Comparison of ENCODE assay signal across 17 cellular contexts in genomic region chr1:29642519-29642918, GRCh38.
"Had no signal": no experiment of that assay in that cellular context is flagged by ENCODE, and none has a peak within 500 bp of the region (broad histone marks: within the 10 kb centered on the region; RNA-seq: fewer than 3 reads in every experiment).

No MANE protein-coding gene starts in this region.

- H3K4me3 Mint-ChIP-seq: dendritic cell treated with granulocyte-macrophage colony-stimulating factor and Interleukin-4, amounts not matched to agents 40 ng/mL and 50 ng/mL, for 4 days; effector memory CD8-positive, alpha-beta T cell; immature natural killer cell; memory B cell; nephron progenitor cell had no signal

- H3K27me3 ChIP-seq: foreskin keratinocyte, right atrium auricular region, transverse colon had no signal

- DNase-seq: effector memory CD8-positive, alpha-beta T cell; foreskin keratinocyte; immature natural killer cell; left ventricle myocardium inferior; lower lobe of right lung; midbrain; nephron progenitor cell; small intestine; stimulated activated CD4-positive, alpha-beta T cell treated with anti-CD3 and anti-CD28 coated beads, Interleukin-12 subunit alpha, Interleukin-12 subunit beta, amount 100 ng/mL, for 4 hours; stimulated activated naive CD4-positive, alpha-beta T cell; stomach; substantia nigra; transverse colon had no signal

- ATAC-seq: effector memory CD8-positive, alpha-beta T cell; foreskin keratinocyte; lower lobe of right lung had no signal

- H3K36me3 Mint-ChIP-seq: immature natural killer cell, memory B cell had no signal

- H3K27ac Mint-ChIP-seq: dendritic cell treated with granulocyte-macrophage colony-stimulating factor and Interleukin-4, amounts not matched to agents 40 ng/mL and 50 ng/mL, for 4 days; effector memory CD8-positive, alpha-beta T cell; immature natural killer cell; memory B cell; nephron progenitor cell had no signal

- H3K4me1 Mint-ChIP-seq: immature natural killer cell, memory B cell, nephron progenitor cell had no signal

- H3K9me3 Mint-ChIP-seq: dendritic cell treated with granulocyte-macrophage colony-stimulating factor and Interleukin-4, amounts not matched to agents 40 ng/mL and 50 ng/mL, for 4 days; effector memory CD8-positive, alpha-beta T cell; immature natural killer cell; memory B cell; nephron progenitor cell had no signal

- H3K4me3 ChIP-seq: left ventricle myocardium inferior, lower lobe of right lung, right atrium auricular region, stomach, thoracic aorta, transverse colon had no signal

- H3K9me3 ChIP-seq: left ventricle myocardium inferior, lower lobe of right lung, right atrium auricular region, stomach, thoracic aorta, transverse colon had no signal

- H3K4me1 ChIP-seq: left ventricle myocardium inferior, lower lobe of right lung, right atrium auricular region, stomach, transverse colon had no signal

- H3K27ac ChIP-seq: foreskin keratinocyte, left ventricle myocardium inferior, lower lobe of right lung, right atrium auricular region, stomach, thoracic aorta, transverse colon had no signal

- H3K36me3 ChIP-seq: left ventricle myocardium inferior, lower lobe of right lung, right atrium auricular region, stomach, thoracic aorta, transverse colon had no signal
